ENCODE assay signal across 9 cellular contexts in genomic region chr1:225834417-225835329, GRCh38. TPM values are rescaled to one million over a fixed set of nuclear protein-coding genes. Genes with fewer than 3 reads are reported as not detected.
DNase-seq lines count a peak whose midpoint lies in the region; ATAC-seq, FAIRE-seq and TF ChIP-seq lines count a peak whose summit lies in the region.
"Had no signal": no experiment of that assay in that cellular context is flagged by ENCODE, and none has a peak within 500 bp of the region (broad histone marks: within the 10 kb centered on the region; RNA-seq: fewer than 3 reads in every experiment).

No MANE protein-coding gene starts in this region.

- no peak overlapping the region for H3K4me3 Mint-ChIP-seq in MCF 10A (ENCODE audit: unreplicated experiment)

- no peaks in the 10 kb centered on the region for H3K27me3 Mint-ChIP-seq in MCF 10A (ENCODE audit: insufficient read depth, unreplicated experiment)

- in situ Hi-C loops in mammary epithelial cell (cut with MboI; ENCODE audit: low sequenced_read_pairs in 2 of 2), result no loop called here

- ATAC-seq in heart left ventricle (peak; percentile 74 to 90 (median 84)), aorta (ENCODE audit: low FRiP score) (peak; percentile 93)

- H3K4me1 ChIP-seq in mammary epithelial cell (ENCODE audit: insufficient read depth, low read length), result no peaks in the 10 kb centered on the region
- H3K4me1 ChIP-seq in heart left ventricle, result peaks cover 6 to 25% (median 19%) of the 10 kb centered on the region in 12 donors
- no peaks in the 10 kb centered on the region for H3K4me1 ChIP-seq in aorta (ENCODE audit: control insufficient read depth in 1 of 2, insufficient read depth in 2 of 2, low read length in 2 of 2)

- peaks cover 1% of the 10 kb centered on the region for H3K36me3 ChIP-seq in mammary epithelial cell (ENCODE audit: insufficient read depth, low read length)
- peaks cover 0 to 77% (median 52%) of the 10 kb centered on the region in 9 donors for H3K36me3 ChIP-seq in heart left ventricle
- no peaks in the 10 kb centered on the region for H3K36me3 ChIP-seq in aorta (ENCODE audit: control insufficient read depth in 1 of 2, insufficient read depth in 2 of 2, low read length in 1 of 2)

- intact Hi-C loops in MCF 10A (cut with micrococcal nuclease) (no loop called here), mammary epithelial cell (cut with micrococcal nuclease) (loop anchor here (5.0 kb wide), 1 partner anchor 233 kb away; no protein-coding TSS in a partner anchor), heart left ventricle (cut with DNase I) (loop anchor here in 1 of 10 donors (2.0 kb wide), 1 partner anchor 24 kb away; the partner anchor contains the start of gene EPHX1), aorta (cut with DNase I) (loop anchor here in 1 of 2 donors (2.0 kb wide), 1 partner anchor 18 kb away; no protein-coding TSS in a partner anchor)

- H3K9me3 Mint-ChIP-seq in MCF 10A (ENCODE audit: unreplicated experiment), result no peaks in the 10 kb centered on the region

- TF ChIP-seq POLR2A in heart left ventricle (IDR thresholded peaks at IDR 0.05), result no peak

- no peaks in the 10 kb centered on the region for H3K79me2 ChIP-seq in mammary epithelial cell (ENCODE audit: insufficient read depth, low read length)

- H3K9me3 ChIP-seq in mammary epithelial cell (replicated peaks; ENCODE audit: insufficient read depth, low read length), result no peaks in the 10 kb centered on the region
- H3K9me3 ChIP-seq in heart left ventricle, result no peaks in the 10 kb centered on the region
- no peaks in the 10 kb centered on the region for H3K9me3 ChIP-seq in aorta (ENCODE audit: control insufficient read depth, low read length)

- no peak overlapping the region for H3K4me3 ChIP-seq in mammary epithelial cell (replicated peaks in 1 of 3; ENCODE audit: insufficient read depth in 1 of 3, low read depth in 2 of 3, low read length in 3 of 3)
- H3K4me3 ChIP-seq in heart left ventricle, result no peak overlapping the region
- no peak overlapping the region for H3K4me3 ChIP-seq in aorta (ENCODE audit: low read length in 2 of 2)

- POLR2A ChIA-PET in MCF 10A (lab: Yijun Ruan, JAX), result interaction anchor here (0.6 to 2.1 kb wide), 10 partner anchors 9 to 164 kb away, joined by 3 to 8 read pairs (median 4); partner anchors contain the start of gene SRP9

- H3K27ac Mint-ChIP-seq in MCF 10A (ENCODE audit: low read depth, unreplicated experiment), result peak overlapping the region; percentile 63

- peaks cover 41% of the 10 kb centered on the region for H3K36me3 Mint-ChIP-seq in MCF 10A (ENCODE audit: insufficient read depth, unreplicated experiment)

- no TSS peak for BruUV-seq in MCF 10A (replicated peaks; lab: Mats Ljungman, UMichigan)
- no TSS peak for BruUV-seq in mammary epithelial cell (replicated peaks; lab: Mats Ljungman, UMichigan)

- no peak overlapping the region for H3K4me2 ChIP-seq in mammary epithelial cell (ENCODE audit: insufficient read depth, low read depth, low read length)

- H3K27me3 ChIP-seq in mammary epithelial cell (ENCODE audit: insufficient read depth, low read length), result no peaks in the 10 kb centered on the region
- no peaks in the 10 kb centered on the region for H3K27me3 ChIP-seq in heart left ventricle
- no peaks in the 10 kb centered on the region for H3K27me3 ChIP-seq in aorta (ENCODE audit: control insufficient read depth in 1 of 2, insufficient read depth in 2 of 2, low read length in 1 of 2)

- H3K27ac ChIP-seq in mammary epithelial cell (ENCODE audit: insufficient read depth, low read depth, low read length) (no peak overlapping the region), heart left ventricle (peak overlapping the region; percentile 28 to 81 (median 63)), aorta (ENCODE audit: low read depth in 1 of 2, low read length in 2 of 2) (peak overlapping the region in 1 of 2 donors; percentile 72)

- CTCF ChIA-PET in MCF 10A (lab: Yijun Ruan, JAX) (interaction anchor here (0.5 to 2.4 kb wide), 13 partner anchors 8 to 360 kb away, joined by 3 to 13 read pairs (median 5); partner anchors contain the start of genes EPHX1 and SRP9), mammary epithelial cell (lab: Charles Lee; ENCODE audit: low non-redundant PET) (interaction anchor here (0.6 kb wide), 1 partner anchor 25 kb away, joined by 3 read pairs; the partner anchor contains the start of gene EPHX1)

- H2AFZ ChIP-seq in mammary epithelial cell (ENCODE audit: low read depth, low read length), result no peak overlapping the region

- dilution Hi-C loops in mammary epithelial cell (cut with HindIII; ENCODE audit: low sequenced_read_pairs), result no loop called here

- no peak for FAIRE-seq in urothelium cell line (lab: Jason Lieb, UNC)
- FAIRE-seq: frontal cortex had no signal

- no peak overlapping the region for H3K9ac ChIP-seq in mammary epithelial cell (ENCODE audit: insufficient read depth, low read length)

- peaks cover 9% of the 10 kb centered on the region for H3K4me1 Mint-ChIP-seq in MCF 10A (ENCODE audit: insufficient read depth, unreplicated experiment)

- no peaks in the 10 kb centered on the region for H4K20me1 ChIP-seq in mammary epithelial cell (ENCODE audit: insufficient read depth, low read length)

- TF ChIP-seq CTCF in MCF 10A (IDR thresholded peaks at IDR 0.05; ENCODE audit: unreplicated experiment) (no peak), mammary epithelial cell (conservative IDR thresholded peaks at IDR 0.05 in 1 of 2, IDR thresholded peaks at IDR 0.05 in 1 of 2; ENCODE audit: extremely low read depth in 1 of 2, insufficient read depth in 1 of 2, low read depth in 1 of 2, low read length in 2 of 2) (no peak), heart left ventricle (IDR thresholded peaks at IDR 0.05) (no peak)

- 84% methylated on average over 2 of the region's 7 CpGs for WGBS in mammary epithelial cell (ENCODE audit: low coverage, missing lambda C conversion rate)
- 52 to 74% (median 62%) methylated on average over 7 of the region's 7 CpGs for WGBS in heart left ventricle, 4 donors
- 18 to 23% methylated on average over 7 of the region's 7 CpGs for WGBS in aorta, 2 donors

- DNase-seq in MCF 10A (ENCODE audit: unreplicated experiment), result peak; percentile 87
- DNase-seq in mammary epithelial cell, result no peak
- DNase-seq in heart left ventricle, result peak in 4 of 5 donors; percentile 59 to 78 (median 64)
- DNase-seq in aorta, result peak; percentile 83 to 84
- DNase-seq in H4 (ENCODE audit: low spot score), result no peak
- no peak for DNase-seq in urothelium cell line (ENCODE audit: low spot score)
- DNase-seq: activated CD4-positive, alpha-beta T cell treated with anti-CD3 and anti-CD28 coated beads for 1 hour; MM.1S had no signal

RNA-seq across cellular contexts. Expression of gene EPHX1, which starts 24.7 kb away (rescaled TPM):
- total RNA-seq in MCF 10A (2022) (25.0 and 35.8 TPM in 2 replicates), mammary epithelial cell (10 to 100 TPM; 22.8 to 32.8 TPM), heart left ventricle (10 to 100 TPM; 29.0 to 96.8 (median 47.0) TPM), aorta (100 to 1,000 TPM in 1 of 2 donors, 10 to 100 TPM in 1; 57.6 to 153 TPM)
- polyA plus RNA-seq in mammary epithelial cell (17.6 TPM), heart left ventricle (10 to 100 TPM; 22.2 to 36.1 TPM), aorta (10 to 100 TPM; 20.0 to 66.3 TPM)
- polyA minus RNA-seq in mammary epithelial cell, result 15.2 TPM
- 106 and 153 TPM in 2 replicates for total RNA-seq in H4 (2014; rRNA removed; shearing (Covaris generic))

RNA-seq across cellular contexts. Expression of gene TMEM63A, which starts 47.5 kb away (rescaled TPM):
- total RNA-seq in MCF 10A (2022) (52.1 and 71.2 TPM in 2 replicates), mammary epithelial cell (10 to 100 TPM; 25.2 to 37.3 TPM), heart left ventricle (10 to 100 TPM; 14.4 to 42.7 (median 25.3) TPM), aorta (100 to 1,000 TPM in 1 of 2 donors, 10 to 100 TPM in 1; 89.3 to 118 TPM)
- polyA plus RNA-seq in mammary epithelial cell (17.7 TPM), heart left ventricle (10 to 100 TPM; 13.7 to 37.3 TPM), aorta (10 to 100 TPM in 1 of 2 donors, 1 to 10 TPM in 1; 7.6 to 73.5 TPM)
- polyA minus RNA-seq in mammary epithelial cell, result 20.1 TPM
- 4.0 and 6.8 TPM in 2 replicates for total RNA-seq in H4 (2014; rRNA removed; shearing (Covaris generic))

RNA-seq across cellular contexts. Expression of gene LEFTY1, which starts 54.3 kb away (rescaled TPM):
- total RNA-seq in MCF 10A (2022) (not detected in 2 replicates), mammary epithelial cell (not detected), heart left ventricle (under 1 TPM in 4 of 9 donors, not detected in 5; 0.19 to 0.77 (median 0.30) TPM), aorta (under 1 TPM; 0.39 to 0.63 TPM)
- polyA plus RNA-seq in mammary epithelial cell (not detected), heart left ventricle (under 1 TPM in 1 of 2 donors, not detected in 1; 0.65 TPM), aorta (under 1 TPM; 0.25 to 0.51 TPM)
- not detected for polyA minus RNA-seq in mammary epithelial cell
- 0.50 TPM in 1 of 2 replicates, not detected in the other for total RNA-seq in H4 (2014; rRNA removed; shearing (Covaris generic))

RNA-seq across cellular contexts. Expression of gene SRP9, which starts 57.0 kb away (rescaled TPM):
- 417 and 511 TPM in 2 replicates for total RNA-seq in MCF 10A (2022)
- total RNA-seq in mammary epithelial cell, result 100 to 1,000 TPM; 164 to 214 TPM
- polyA plus RNA-seq in mammary epithelial cell, result 228 TPM
- polyA minus RNA-seq in mammary epithelial cell, result 74.5 TPM
- 100 to 1,000 TPM; 151 to 187 (median 171) TPM for total RNA-seq in heart left ventricle
- 100 to 1,000 TPM; 147 to 211 TPM for polyA plus RNA-seq in heart left ventricle
- 100 to 1,000 TPM; 128 to 140 TPM for total RNA-seq in aorta
- 100 to 1,000 TPM; 180 to 390 TPM for polyA plus RNA-seq in aorta
- 607 and 630 TPM in 2 replicates for total RNA-seq in H4 (2014; rRNA removed; shearing (Covaris generic))

Comparison
In these comparisons a context has a peak if more than half of its experiments do, and no peak if none do; other contexts are left out.
1. DNase-seq: peak in MCF 10A (single experiment), heart left ventricle (4 of 5) and aorta (2 of 2); none in mammary epithelial cell (single experiment), H4 (single experiment) and urothelium cell line (single experiment).